ENCODE assay signal across 1 cellular context in genomic region chr3:25485673-25486072, GRCh38.
TF ChIP-seq lines count a peak whose summit lies in the region.

No MANE protein-coding gene starts in this region.

TF ChIP-seq in HEK293, 187 proteins besides CTCF, POLR2A, EP300 and RAD21 (continued from another document):
- TF ChIP-seq KLF1 (tag by site-specific recombination; IDR thresholded peaks at IDR 0.05), result no peak
